8 cellular contexts compared by ENCODE assay signal in the genomic region with DNA sequence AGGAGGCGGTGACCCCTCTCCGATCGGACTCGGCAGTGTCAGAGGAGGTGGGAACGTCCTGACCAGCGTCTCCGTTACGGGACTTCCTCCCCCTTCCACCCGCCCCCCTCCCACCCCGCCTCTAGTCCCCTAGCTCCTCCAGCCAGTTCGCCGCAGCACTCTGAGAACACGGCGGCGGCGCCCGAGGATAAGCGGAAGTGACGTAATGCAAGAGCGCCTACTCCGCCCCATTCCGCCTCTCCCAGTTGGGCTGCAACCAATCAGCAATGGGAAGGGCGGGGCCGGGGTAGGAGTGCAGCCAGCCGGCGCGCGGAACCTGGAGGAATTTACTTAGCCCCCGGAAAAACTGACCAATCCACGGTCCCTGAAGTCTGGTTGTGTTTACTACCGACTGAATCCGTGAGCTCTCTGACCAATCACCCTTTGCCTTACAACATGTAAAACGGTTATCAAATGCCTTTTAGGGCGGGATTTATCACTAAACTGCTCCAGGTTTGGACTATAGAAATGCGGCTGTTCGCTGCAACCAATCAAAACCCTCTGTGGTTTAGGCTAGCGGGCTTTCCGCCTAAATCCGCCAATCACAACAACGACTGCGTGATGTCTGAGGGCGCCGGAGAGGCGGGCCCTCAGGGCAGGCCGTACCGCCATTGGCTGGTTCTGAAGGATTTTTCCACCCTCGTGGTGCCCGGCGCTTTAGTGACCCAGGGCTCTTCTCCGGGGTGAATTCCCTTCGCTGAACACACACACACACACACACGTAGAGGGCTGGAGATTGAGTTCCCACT. TPM values are rescaled to one million over a fixed set of nuclear protein-coding genes. Genes with fewer than 3 reads are reported as not detected.
DNase-seq lines count a peak whose midpoint lies in the region; ATAC-seq and TF ChIP-seq lines count a peak whose summit lies in the region.

A gene with protein sequence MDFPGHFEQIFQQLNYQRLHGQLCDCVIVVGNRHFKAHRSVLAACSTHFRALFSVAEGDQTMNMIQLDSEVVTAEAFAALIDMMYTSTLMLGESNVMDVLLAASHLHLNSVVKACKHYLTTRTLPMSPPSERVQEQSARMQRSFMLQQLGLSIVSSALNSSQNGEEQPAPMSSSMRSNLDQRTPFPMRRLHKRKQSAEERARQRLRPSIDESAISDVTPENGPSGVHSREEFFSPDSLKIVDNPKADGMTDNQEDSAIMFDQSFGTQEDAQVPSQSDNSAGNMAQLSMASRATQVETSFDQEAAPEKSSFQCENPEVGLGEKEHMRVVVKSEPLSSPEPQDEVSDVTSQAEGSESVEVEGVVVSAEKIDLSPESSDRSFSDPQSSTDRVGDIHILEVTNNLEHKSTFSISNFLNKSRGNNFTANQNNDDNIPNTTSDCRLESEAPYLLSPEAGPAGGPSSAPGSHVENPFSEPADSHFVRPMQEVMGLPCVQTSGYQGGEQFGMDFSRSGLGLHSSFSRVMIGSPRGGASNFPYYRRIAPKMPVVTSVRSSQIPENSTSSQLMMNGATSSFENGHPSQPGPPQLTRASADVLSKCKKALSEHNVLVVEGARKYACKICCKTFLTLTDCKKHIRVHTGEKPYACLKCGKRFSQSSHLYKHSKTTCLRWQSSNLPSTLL (minus strand): TSS at position 202 of the 788 bp plus-strand sequence. CDS start 22,899 bp downstream, outside the sequence.

- peak; percentile 100 for DNase-seq in DMS 273 (lab: John Stamatoyannopoulos, UW; ENCODE audit: unreplicated experiment)
- peak; percentile 91 for DNase-seq in OCI-M2 (lab: John Stamatoyannopoulos, UW; ENCODE audit: unreplicated experiment)
- DNase-seq in activated T-cell treated with anti-CD3 and anti-CD28 coated beads for 48 hours (ENCODE audit: low read depth), result peak; percentile 98
- peak; percentile 100 for DNase-seq in epithelial cell of proximal tubule (ENCODE audit: low read depth)
- peak; percentile 99 for DNase-seq in mucosa of gallbladder (ENCODE audit: low spot score)
- DNase-seq in stimulated activated CD8-positive, alpha-beta memory T cell treated with anti-CD3 and anti-CD28 coated beads, Interleukin-4, amount 100 ng/mL, for 4 hours (ENCODE audit: low read depth in 2 of 2, low spot score in 1 of 2), result peak; percentile 96 to 98

- peak within 1 kb of the TSS; percentile 91 to 99 (median 93) for H3K27ac Mint-ChIP-seq in IgD-negative memory B cell

- H3K36me3 Mint-ChIP-seq in IgD-negative memory B cell, result no peaks in the 10 kb centered on the region

- H3K4me3 Mint-ChIP-seq in IgD-negative memory B cell, result peak within 1 kb of the TSS; percentile 88 to 98 (median 96)

- peaks cover 21 to 31% (median 21%) of the 10 kb centered on the region in 3 donors for H3K4me1 Mint-ChIP-seq in IgD-negative memory B cell

- no peak for TF ChIP-seq CTCF in epithelial cell of proximal tubule (conservative IDR thresholded peaks at IDR 0.05; ENCODE audit: low read depth, low read length)

- no peaks in the 10 kb centered on the region for H3K9me3 Mint-ChIP-seq in IgD-negative memory B cell

- peak; percentile 77 for ATAC-seq in GM21529 (IDR thresholded peaks at IDR 0.05; ENCODE audit: unreplicated experiment)

- no peaks in the 10 kb centered on the region for H3K27me3 Mint-ChIP-seq in IgD-negative memory B cell

- peak within 1 kb of the TSS; percentile 95 for H3K4me3 ChIP-seq in epithelial cell of proximal tubule (ENCODE audit: low read depth, low read length)

RNA-seq across cellular contexts. Expression of the gene that starts here (rescaled TPM):
- polyA plus RNA-seq in IgD-negative memory B cell, result 1.1 TPM
- total RNA-seq in epithelial cell of proximal tubule (6.3 and 7.5 TPM in 2 replicates), mucosa of gallbladder (12.1 TPM)

Comparison
In these comparisons a context has a peak if more than half of its experiments do, and no peak if none do; other contexts are left out.
1. Peak in every context shown above with its lines: DNase-seq, ATAC-seq and H3K4me3 ChIP-seq.